In genomic region chrX:147910607-147911006, GRCh38 we compare ENCODE assay signal across 15 cellular contexts. TPM values are rescaled to one million over a fixed set of nuclear protein-coding genes. Genes with fewer than 3 reads are reported as not detected.
A peak's percentile ranks its signal among the peaks of the same experiment; 100 is the strongest.
DNase-seq lines count a peak whose midpoint lies in the region; ATAC-seq and TF ChIP-seq lines count a peak whose summit lies in the region.
"Had no signal": no experiment of that assay in that cellular context is flagged by ENCODE, and none has a peak within 500 bp of the region (broad histone marks: within the 10 kb centered on the region; RNA-seq: fewer than 3 reads in every experiment).

No MANE protein-coding gene starts in this region.

- H2BK5ac ChIP-seq in H9 (ENCODE audit: insufficient read length, low read length) = no peak overlapping the region

- peaks cover 12% of the 10 kb centered on the region; the same call in 1 of the 2 replicates for H3K79me2 ChIP-seq in H9 (ENCODE audit: insufficient read depth, low read length)

- no peak overlapping the region for H3K56ac ChIP-seq in H9 (ENCODE audit: insufficient read length, low read depth, low read length)

- no peaks in the 10 kb centered on the region for H3K79me1 ChIP-seq in H9 (ENCODE audit: insufficient read depth, low read depth, low read length, poor library complexity, severe bottlenecking)

- peak overlapping the region; percentile 94; the same call in 1 of the 2 replicates for H2BK15ac ChIP-seq in H9 (ENCODE audit: low read depth, low read length)

- H2AK5ac ChIP-seq in H9 (ENCODE audit: insufficient read length, low read length) = peak overlapping the region; percentile 93

- H3K14ac ChIP-seq in H9 (ENCODE audit: insufficient read depth, low read length) = no peak overlapping the region

- no peak overlapping the region for H2AFZ ChIP-seq in H9 (ENCODE audit: low read length)

- peaks cover 12 to 37% (median 16%) of the 10 kb centered on the region in 4 donors for H3K4me1 Mint-ChIP-seq in CD4-positive, alpha-beta memory T cell
- H3K4me1 Mint-ChIP-seq in H9 (peaks cover 8 to 18% of the 10 kb centered on the region in 2 experiments), mesothelial cell of epicardium (peaks cover 30% of the 10 kb centered on the region)
- peaks cover 18% of the 10 kb centered on the region for H3K4me1 Mint-ChIP-seq in activated CD8-positive, alpha-beta T cell treated with anti-CD3 and anti-CD28 coated beads for 36 hours (ENCODE audit: low read depth)
- H3K4me1 Mint-ChIP-seq in stimulated activated naive B cell treated with anti-CD40 and anti-IgM and Interleukin-4, amounts not matched to agents 10 μg/mL and 1 μg/mL and 100 μg/mL, for 72 hours = peaks cover 5 to 9% of the 10 kb centered on the region in 2 donors

- CTCF ChIA-PET in CD4-positive, alpha-beta memory T cell (lab: Charles Lee; ENCODE audit: partially characterized antibody) = no interaction called here
- CTCF ChIA-PET in activated CD8-positive, alpha-beta T cell treated with anti-CD3 and anti-CD28 coated beads for 36 hours (lab: Charles Lee) = no interaction called here

- H3K27ac ChIP-seq in CD4-positive, alpha-beta memory T cell (ENCODE audit: low read depth, low read length) = no peak overlapping the region
- H3K27ac ChIP-seq in H9 (ENCODE audit: insufficient read length, low read depth, low read length) (no peak overlapping the region), caudate nucleus (ENCODE audit: low read depth, low read length) (no peak overlapping the region)

- peak overlapping the region; percentile 64 for H3K4me2 ChIP-seq in H9 (ENCODE audit: insufficient read depth, insufficient read length, low read length)

- peak overlapping the region in 3 of 7 donors; percentile 3 to 91 (median 27) for H3K27ac Mint-ChIP-seq in CD4-positive, alpha-beta memory T cell
- H3K27ac Mint-ChIP-seq in H9 (peak overlapping the region in 1 of 3 experiments; percentile 4; a peak in 1 of 7 replicates), mesothelial cell of epicardium (peak overlapping the region; percentile 95)
- peak overlapping the region; percentile 91 for H3K27ac Mint-ChIP-seq in activated CD8-positive, alpha-beta T cell treated with anti-CD3 and anti-CD28 coated beads for 36 hours
- H3K27ac Mint-ChIP-seq in stimulated activated naive B cell treated with anti-CD40 and anti-IgM and Interleukin-4, amounts not matched to agents 10 μg/mL and 1 μg/mL and 100 μg/mL, for 72 hours = no peak overlapping the region

- no peaks in the 10 kb centered on the region for H3K9me3 Mint-ChIP-seq in CD4-positive, alpha-beta memory T cell
- H3K9me3 Mint-ChIP-seq in H9 (peaks cover 57 to 68% of the 10 kb centered on the region in 2 experiments), mesothelial cell of epicardium (peaks cover 24% of the 10 kb centered on the region)
- H3K9me3 Mint-ChIP-seq in activated CD8-positive, alpha-beta T cell treated with anti-CD3 and anti-CD28 coated beads for 36 hours = no peaks in the 10 kb centered on the region
- H3K9me3 Mint-ChIP-seq in stimulated activated naive B cell treated with anti-CD40 and anti-IgM and Interleukin-4, amounts not matched to agents 10 μg/mL and 1 μg/mL and 100 μg/mL, for 72 hours = no peaks in the 10 kb centered on the region

- ATAC-seq in activated CD8-positive, alpha-beta T cell treated with anti-CD3 and anti-CD28 coated beads for 36 hours = no peak
- no peak for ATAC-seq in stimulated activated naive B cell treated with anti-CD40 and anti-IgM and Interleukin-4, amounts not matched to agents 10 μg/mL and 1 μg/mL and 100 μg/mL, for 72 hours (replicated peaks)
- ATAC-seq in HG02798 (IDR thresholded peaks at IDR 0.05; ENCODE audit: poor library complexity, unreplicated experiment) = no peak

- H3K18ac ChIP-seq in H9 (ENCODE audit: insufficient read length, low read depth, low read length) = no peak overlapping the region

- peaks cover 35% of the 10 kb centered on the region for H3K4me1 ChIP-seq in CD4-positive, alpha-beta memory T cell (ENCODE audit: insufficient read depth, low read length)
- no peaks in the 10 kb centered on the region; the same call in 1 of the 2 replicates for H3K4me1 ChIP-seq in H9 (ENCODE audit: insufficient read depth, low read length)
- H3K4me1 ChIP-seq: right atrium auricular region had no signal

- peak overlapping the region; percentile 62 for H2BK12ac ChIP-seq in H9 (ENCODE audit: insufficient read length, low read depth, low read length)

- peak overlapping the region; percentile 92 for H4K8ac ChIP-seq in H9 (replicated peaks; ENCODE audit: insufficient read length, low read depth, low read length)

- no peaks in the 10 kb centered on the region for H3K27me3 Mint-ChIP-seq in CD4-positive, alpha-beta memory T cell
- peaks cover 15% of the 10 kb centered on the region for H3K27me3 Mint-ChIP-seq in H9 (ENCODE audit: low read depth)
- no peaks in the 10 kb centered on the region for H3K27me3 Mint-ChIP-seq in activated CD8-positive, alpha-beta T cell treated with anti-CD3 and anti-CD28 coated beads for 36 hours
- no peaks in the 10 kb centered on the region for H3K27me3 Mint-ChIP-seq in mesothelial cell of epicardium (ENCODE audit: low read depth)
- H3K27me3 Mint-ChIP-seq in stimulated activated naive B cell treated with anti-CD40 and anti-IgM and Interleukin-4, amounts not matched to agents 10 μg/mL and 1 μg/mL and 100 μg/mL, for 72 hours = no peaks in the 10 kb centered on the region

- peak overlapping the region in 7 of 8 donors; percentile 1 to 92 (median 51) for H3K4me3 Mint-ChIP-seq in CD4-positive, alpha-beta memory T cell
- H3K4me3 Mint-ChIP-seq in H9 (peak overlapping the region in 1 of 2 experiments; percentile 14; a peak in 1 of 5 replicates), mesothelial cell of epicardium (peak overlapping the region; percentile 71)
- H3K4me3 Mint-ChIP-seq in activated CD8-positive, alpha-beta T cell treated with anti-CD3 and anti-CD28 coated beads for 36 hours = peak overlapping the region; percentile 97
- H3K4me3 Mint-ChIP-seq in stimulated activated naive B cell treated with anti-CD40 and anti-IgM and Interleukin-4, amounts not matched to agents 10 μg/mL and 1 μg/mL and 100 μg/mL, for 72 hours = no peak overlapping the region

- no peaks in the 10 kb centered on the region for H4K20me1 ChIP-seq in H9 (ENCODE audit: control insufficient read depth, insufficient read depth, insufficient read length)

- no peaks in the 10 kb centered on the region for H3K36me3 ChIP-seq in CD4-positive, alpha-beta memory T cell (ENCODE audit: insufficient read depth, low read length)
- H3K36me3 ChIP-seq: heart left ventricle, right atrium auricular region had no signal

- peak overlapping the region; percentile 97 for H4K5ac ChIP-seq in H9 (ENCODE audit: insufficient read length, low read depth, low read length)

- H3K9ac ChIP-seq in H9 (ENCODE audit: extremely low read depth, insufficient read length, low read length) = peak overlapping the region; percentile 84

- H2BK20ac ChIP-seq in H9 (ENCODE audit: low read depth, low read length, poor library complexity, severe bottlenecking) = no peak overlapping the region

- H3K9me3 ChIP-seq in CD4-positive, alpha-beta memory T cell (ENCODE audit: control insufficient read depth in 1 of 2, low read length in 2 of 2) = no peaks in the 10 kb centered on the region
- peaks cover 18% of the 10 kb centered on the region for H3K9me3 ChIP-seq in H9 (ENCODE audit: control insufficient read depth, low read depth, low read length)
- H3K9me3 ChIP-seq: heart left ventricle, right atrium auricular region had no signal

- peaks cover 7% of the 10 kb centered on the region for H3K23me2 ChIP-seq in H9 (ENCODE audit: insufficient read length, low read depth, low read length, poor library complexity, severe bottlenecking)

- peaks cover 0 to 6% of the 10 kb centered on the region in 2 donors for H3K36me3 Mint-ChIP-seq in CD4-positive, alpha-beta memory T cell
- H3K36me3 Mint-ChIP-seq in H9 (ENCODE audit: insufficient read depth in 1 of 3, low read depth in 3 of 3) (peaks cover 0 to 2% (median 2%) of the 10 kb centered on the region in 3 experiments; a peak in 2 of 7 replicates), mesothelial cell of epicardium (peaks cover 2% of the 10 kb centered on the region)
- peaks cover 3% of the 10 kb centered on the region for H3K36me3 Mint-ChIP-seq in activated CD8-positive, alpha-beta T cell treated with anti-CD3 and anti-CD28 coated beads for 36 hours (ENCODE audit: low read depth)
- H3K36me3 Mint-ChIP-seq in stimulated activated naive B cell treated with anti-CD40 and anti-IgM and Interleukin-4, amounts not matched to agents 10 μg/mL and 1 μg/mL and 100 μg/mL, for 72 hours = peaks cover 0 to 1% of the 10 kb centered on the region in 2 donors

- no peak overlapping the region for H3K23ac ChIP-seq in H9 (ENCODE audit: insufficient read length, low read depth, low read length)

- no peaks in the 10 kb centered on the region for H3K27me3 ChIP-seq in CD4-positive, alpha-beta memory T cell (ENCODE audit: insufficient read depth, low read length)
- no peaks in the 10 kb centered on the region for H3K27me3 ChIP-seq in H9 (ENCODE audit: insufficient read depth, low read length)
- H3K27me3 ChIP-seq: heart left ventricle, right atrium auricular region had no signal

- no peak overlapping the region for H3T11ph ChIP-seq in H9 (ENCODE audit: low read length)

- no peak for TF ChIP-seq CTCF in H9 (conservative IDR thresholded peaks at IDR 0.05)
- TF ChIP-seq CTCF in activated CD8-positive, alpha-beta T cell treated with anti-CD3 and anti-CD28 coated beads for 36 hours (IDR thresholded peaks at IDR 0.05) = no peak
- TF ChIP-seq CTCF in mesothelial cell of epicardium (IDR thresholded peaks at IDR 0.05; ENCODE audit: unreplicated experiment) = no peak

- WGBS in H9 (ENCODE audit: extremely low coverage, insufficient read length, low lambda C conversion rate) = no CpG with 5 or more reads among the region's 9 CpGs

- intact Hi-C loops in CD4-positive, alpha-beta memory T cell (cut with micrococcal nuclease) = no loop called here
- intact Hi-C loops in activated CD8-positive, alpha-beta T cell treated with anti-CD3 and anti-CD28 coated beads for 36 hours (cut with micrococcal nuclease) = no loop called here

- POLR2A ChIA-PET in CD4-positive, alpha-beta memory T cell (lab: Charles Lee; ENCODE audit: partially characterized antibody) = interaction anchor here (1.1 kb wide), 1 partner anchor 15 kb away, joined by 3 read pairs; no protein-coding TSS in a partner anchor
- POLR2A ChIA-PET in activated CD8-positive, alpha-beta T cell treated with anti-CD3 and anti-CD28 coated beads for 36 hours (lab: Charles Lee) = interaction anchor here (1.0 kb wide), 1 partner anchor 10 kb away, joined by 3 read pairs; no protein-coding TSS in a partner anchor

- no peak overlapping the region for H3K4ac ChIP-seq in H9 (ENCODE audit: low read depth, low read length)

- H4K91ac ChIP-seq in H9 (ENCODE audit: insufficient read length, low read depth, low read length) = peak overlapping the region; percentile 89

- H2BK120ac ChIP-seq in H9 (ENCODE audit: low read depth, low read length, poor library complexity, severe bottlenecking) = no peak overlapping the region

- H3K4me3 ChIP-seq in CD4-positive, alpha-beta memory T cell (ENCODE audit: low read length in 2 of 2) = no peak overlapping the region

- no peak for DNase-seq in CD4-positive, alpha-beta memory T cell
- DNase-seq in H9 (no peak), mesothelial cell of epicardium (ENCODE audit: low spot score in 2 of 2, unreplicated experiment in 2 of 2) (no peak), caudate nucleus (lab: John Stamatoyannopoulos, UW) (no peak)
- DNase-seq in activated CD8-positive, alpha-beta T cell treated with anti-CD3 and anti-CD28 coated beads for 36 hours = no peak
- no peak for DNase-seq in stimulated activated naive B cell treated with anti-CD40 and anti-IgM and Interleukin-4, amounts not matched to agents 10 μg/mL and 1 μg/mL and 100 μg/mL, for 72 hours
- DNase-seq in stimulated activated CD4-positive, alpha-beta T cell treated with anti-CD3 and anti-CD28 coated beads, Interleukin-15, amount 100 ng/mL, for 24 hours = no peak
- DNase-seq: heart left ventricle; NCI-H2081 treated with DMSO at 0.1 percent for 48 hours; NK-92 treated with Interleukin-12 subunit alpha and Interleukin-12 subunit beta, amount 100 ng/mL, for 24 hours; SHP77 treated with DMSO at 0.1 percent for 48 hours; stimulated activated CD4-positive, alpha-beta T cell treated with anti-CD3 and anti-CD28 coated beads, Interleukin-2, amount 100 ng/mL, for 24 hours; trophoblast cell had no signal

RNA-seq across cellular contexts. Expression of gene FMR1, which starts 1.1 kb away (rescaled TPM):
- total RNA-seq in CD4-positive, alpha-beta memory T cell = 10 to 100 TPM; 82.8 to 88.8 TPM
- 1 to 10 TPM; 5.8 to 7.3 TPM for polyA plus RNA-seq in CD4-positive, alpha-beta memory T cell
- total RNA-seq in H9 (2021) (39.2 and 44.6 TPM in 2 replicates), mesothelial cell of epicardium (107 to 108 TPM (median 108 TPM) in 3 replicates)
- total RNA-seq in activated CD8-positive, alpha-beta T cell treated with anti-CD3 and anti-CD28 coated beads for 36 hours = 10 to 100 TPM; 27.2 to 28.2 TPM

Comparison
In these comparisons a context has a peak if more than half of its experiments do, and no peak if none do; other contexts are left out.
1. H3K4me3 Mint-ChIP-seq: peak in CD4-positive, alpha-beta memory T cell (7 of 8), activated CD8-positive, alpha-beta T cell treated with anti-CD3 and anti-CD28 coated beads for 36 hours (single experiment) and mesothelial cell of epicardium (single experiment); none in stimulated activated naive B cell treated with anti-CD40 and anti-IgM and Interleukin-4, amounts not matched to agents 10 μg/mL and 1 μg/mL and 100 μg/mL, for 72 hours (0 of 2).